Comparison of ENCODE assay signal across 8 cellular contexts in the genomic region with DNA sequence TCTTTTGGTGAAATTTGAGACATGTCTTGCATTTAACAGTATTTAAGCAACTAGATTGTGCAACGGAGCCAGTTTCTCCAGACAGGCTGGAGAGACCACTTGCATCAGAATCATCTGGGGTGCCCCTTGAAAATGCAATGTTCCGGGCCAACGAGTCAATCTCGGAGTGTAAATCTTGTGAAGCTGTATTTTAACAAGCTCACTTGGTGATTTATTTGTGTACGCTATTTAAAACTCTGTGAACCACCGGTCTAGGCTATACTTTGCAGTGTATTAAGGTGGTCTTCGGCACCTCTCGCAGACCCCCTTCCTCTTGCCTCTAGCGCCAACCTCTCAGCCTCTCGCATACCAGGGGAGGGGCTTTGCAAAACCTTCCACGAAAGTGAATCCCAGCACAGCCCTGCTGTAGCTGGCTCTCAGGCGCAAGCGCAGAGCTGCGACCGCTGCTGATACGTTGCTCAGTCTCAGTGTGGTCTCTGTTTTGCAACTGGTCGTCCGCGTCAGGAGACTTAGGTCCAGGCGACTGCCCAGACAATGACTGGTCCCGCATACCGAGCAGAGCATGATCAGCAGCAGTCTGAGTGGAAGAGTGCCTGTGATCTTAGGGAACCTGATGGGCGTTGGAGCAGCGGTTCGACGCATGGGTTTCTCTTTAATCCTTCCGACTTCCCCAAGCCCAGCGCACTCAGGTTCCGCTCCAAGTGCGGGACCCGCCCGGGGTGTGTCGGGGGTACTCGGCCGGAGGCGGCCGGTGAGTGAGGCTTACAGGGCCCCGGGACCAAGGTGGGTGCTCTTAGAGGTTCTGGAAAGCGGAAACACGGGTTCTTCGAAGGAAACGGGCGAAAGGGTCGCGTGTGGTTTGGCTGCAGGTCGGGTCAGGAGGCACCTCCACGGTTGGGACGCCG. TPM values are rescaled to one million over a fixed set of nuclear protein-coding genes. Genes with fewer than 3 reads are reported as not detected.
A peak's percentile ranks its signal among the peaks of the same experiment; 100 is the strongest.
DNase-seq lines count a peak whose midpoint lies in the region; ATAC-seq and TF ChIP-seq lines count a peak whose summit lies in the region.

ZNF391 (plus strand) TSS at position 467 of the 905 bp plus-strand sequence. CDS start 11,612 bp downstream, outside the sequence.

- ATAC-seq in GM18873 (IDR thresholded peaks at IDR 0.05; ENCODE audit: low FRiP score, unreplicated experiment) (peak; percentile 83), HG03159 (IDR thresholded peaks at IDR 0.05; ENCODE audit: unreplicated experiment) (peak; percentile 83)

- H3K36me3 Mint-ChIP-seq in activated CD4-positive, alpha-beta T cell treated with anti-CD3 and anti-CD28 coated beads, Interleukin-2, amount 10 ng/mL, durations not matched to agents 7 days and 5 days (ENCODE audit: low read depth) = no peaks in the 10 kb centered on the region

- H3K27me3 ChIP-seq in liver (ENCODE audit: control insufficient read depth in 4 of 4, insufficient read depth in 4 of 4, low read length in 3 of 4) = no peaks in the 10 kb centered on the region

- H3K9me3 Mint-ChIP-seq in activated CD4-positive, alpha-beta T cell treated with anti-CD3 and anti-CD28 coated beads, Interleukin-2, amount 10 ng/mL, durations not matched to agents 7 days and 5 days = peaks cover 9% of the 10 kb centered on the region

- POLR2A ChIA-PET in activated CD4-positive, alpha-beta T cell treated with anti-CD3 and anti-CD28 coated beads, Interleukin-2, amount 10 ng/mL, durations not matched to agents 7 days and 5 days (lab: Charles Lee) = no interaction called here

- WGBS in liver = 2% methylated on average over 49 of the region's 49 CpGs

- DNase-seq in AG09319 (ENCODE audit: extremely low read depth, low read depth) = peak; percentile 47
- DNase-seq in NCI-H460 (ENCODE audit: extremely low read depth, low read depth) = peak; percentile 67
- peak; percentile 67 for DNase-seq in activated CD4-positive, alpha-beta T cell treated with anti-CD3 and anti-CD28 coated beads, Interleukin-2, amount 10 ng/mL, durations not matched to agents 7 days and 5 days
- DNase-seq in dermis microvascular lymphatic vessel endothelial cell (ENCODE audit: low read depth in 2 of 2) = peak; percentile 65 to 85
- peak; percentile 76 for DNase-seq in stimulated activated CD4-positive, alpha-beta T cell treated with anti-CD3 and anti-CD28 coated beads, Interleukin-4, amount 100 ng/mL, for 24 hours

- peak within 1 kb of the TSS in 1 of 2 donors; percentile 34 for H3K27ac ChIP-seq in liver (ENCODE audit: low read depth in 1 of 2, low read length in 2 of 2)

- no peak for TF ChIP-seq CTCF in AG09319 (IDR thresholded peaks at IDR 0.05; ENCODE audit: low read depth, low read length)
- no peak for TF ChIP-seq CTCF in liver (IDR thresholded peaks at IDR 0.05; ENCODE audit: low read depth, low read length, missing input control)

- no peaks in the 10 kb centered on the region for H3K36me3 ChIP-seq in liver (ENCODE audit: control insufficient read depth in 4 of 4, insufficient read depth in 3 of 4, low read depth in 1 of 4, low read length in 3 of 4)

- peak within 1 kb of the TSS; percentile 85 for H3K4me3 Mint-ChIP-seq in activated CD4-positive, alpha-beta T cell treated with anti-CD3 and anti-CD28 coated beads, Interleukin-2, amount 10 ng/mL, durations not matched to agents 7 days and 5 days

- CTCF ChIA-PET in activated CD4-positive, alpha-beta T cell treated with anti-CD3 and anti-CD28 coated beads, Interleukin-2, amount 10 ng/mL, durations not matched to agents 7 days and 5 days (lab: Charles Lee) = interaction anchor here (0.6 to 1.2 kb wide), 2 partner anchors 231 to 1449 kb away, joined by 3 read pairs; no protein-coding TSS in a partner anchor

- H3K4me1 ChIP-seq in liver (ENCODE audit: control insufficient read depth in 4 of 4, insufficient read depth in 4 of 4, low read length in 3 of 4) = peaks cover 0 to 15% (median 4%) of the 10 kb centered on the region in 4 donors

- H3K9ac ChIP-seq in liver (ENCODE audit: low read depth in 1 of 2, low read length in 2 of 2) = peak within 1 kb of the TSS; percentile 21 to 62

- no peak for TF ChIP-seq RAD21 in liver (IDR thresholded peaks at IDR 0.05)

- H3K9me3 ChIP-seq in liver (ENCODE audit: control insufficient read depth in 4 of 4, low read length in 3 of 4) = no peaks in the 10 kb centered on the region

- H3K27ac Mint-ChIP-seq in activated CD4-positive, alpha-beta T cell treated with anti-CD3 and anti-CD28 coated beads, Interleukin-2, amount 10 ng/mL, durations not matched to agents 7 days and 5 days = peak within 1 kb of the TSS; percentile 85

- H3K4me3 ChIP-seq in liver (ENCODE audit: low read depth in 1 of 3, low read length in 3 of 3) = peak within 1 kb of the TSS; percentile 58 to 86 (median 60)

- H3K27me3 Mint-ChIP-seq in activated CD4-positive, alpha-beta T cell treated with anti-CD3 and anti-CD28 coated beads, Interleukin-2, amount 10 ng/mL, durations not matched to agents 7 days and 5 days = peaks cover 20% of the 10 kb centered on the region

- H3K4me1 Mint-ChIP-seq in activated CD4-positive, alpha-beta T cell treated with anti-CD3 and anti-CD28 coated beads, Interleukin-2, amount 10 ng/mL, durations not matched to agents 7 days and 5 days = peaks cover 19% of the 10 kb centered on the region

TF ChIP-seq in liver, 16 proteins besides CTCF, POLR2A, EP300 and RAD21:
- TF ChIP-seq YY1 (IDR thresholded peaks at IDR 0.05) (peak; percentile 13), FOXA2 (IDR thresholded peaks at IDR 0.05) (no peak), GABPA (IDR thresholded peaks at IDR 0.05 in 1 of 2, conservative IDR thresholded peaks at IDR 0.05 in 1 of 2) (peak; percentile 24 to 49)

RNA-seq across cellular contexts. Expression of gene ZNF391, which starts in this region (rescaled TPM):
- total RNA-seq in NCI-H460 (2014; rRNA removed; shearing (Covaris generic)) = 4.2 and 5.5 TPM in 2 replicates
- polyA plus RNA-seq in NCI-H460 (2014; cell fraction: nucleus; rRNA removed) = 2.1 and 2.2 TPM in 2 replicates
- total RNA-seq in activated CD4-positive, alpha-beta T cell treated with anti-CD3 and anti-CD28 coated beads, Interleukin-2, amount 10 ng/mL, durations not matched to agents 7 days and 5 days = 1 to 10 TPM; 2.0 to 3.2 TPM
- total RNA-seq in dermis microvascular lymphatic vessel endothelial cell (0.13 and 0.38 TPM in 2 replicates), liver (under 1 TPM; 0.17 to 0.37 TPM)
- under 1 TPM; 0.14 to 0.61 TPM for polyA plus RNA-seq in liver

Comparison
In these comparisons a context has a peak if more than half of its experiments do, and no peak if none do; other contexts are left out.
1. Peak in DNase-seq in dermis microvascular lymphatic vessel endothelial cell; RNA of the gene not detected or under 1 TPM.